ENCODE assay signal across 31 cellular contexts in the genomic region with DNA sequence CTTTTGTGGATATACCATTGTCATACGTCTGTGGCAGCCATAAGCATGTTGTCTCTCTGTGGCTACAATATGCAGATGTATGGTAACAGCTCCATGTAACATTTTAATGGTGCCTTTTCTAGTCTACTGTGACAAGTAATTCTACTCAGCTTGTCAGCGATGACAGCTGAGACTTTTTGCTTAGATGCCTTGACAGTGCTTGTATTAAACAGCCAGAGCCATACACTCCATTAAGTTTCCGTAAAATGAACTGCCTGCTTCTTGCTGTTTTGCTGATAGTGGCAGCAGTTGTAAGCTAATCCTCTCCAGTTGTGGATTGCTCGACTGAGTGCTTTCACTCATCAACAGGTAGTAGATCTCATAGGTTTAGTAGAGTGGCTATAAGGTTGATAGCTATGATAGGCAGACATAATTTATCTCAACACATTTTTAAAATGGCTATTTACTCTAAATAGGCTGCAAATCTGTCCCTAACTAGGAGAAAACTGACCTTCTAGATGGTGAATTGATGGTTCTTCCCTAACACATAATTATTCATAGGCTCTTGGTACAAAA.
"Had no signal": no experiment of that assay in that cellular context is flagged by ENCODE, and none has a peak within 500 bp of the region (broad histone marks: within the 10 kb centered on the region; RNA-seq: fewer than 3 reads in every experiment).

No MANE protein-coding gene starts in this region.

- H3K4me1 ChIP-seq: esophagus muscularis mucosa, foreskin keratinocyte, gastrocnemius medialis, heart left ventricle had no signal

- H3K36me3 ChIP-seq: brain microvascular endothelial cell, esophagus muscularis mucosa, gastrocnemius medialis, heart left ventricle had no signal

- H3K27ac Mint-ChIP-seq: activated CD4-positive, alpha-beta memory T cell treated with anti-CD3 and anti-CD28 coated beads for 36 hours; activated CD4-positive, alpha-beta T cell treated with anti-CD3 and anti-CD28 coated beads for 36 hours; activated CD4-positive, alpha-beta T cell treated with anti-CD3 and anti-CD28 coated beads, Interleukin-2, amount 10 ng/mL, durations not matched to agents 24 days and 14 days; activated CD8-positive, alpha-beta memory T cell treated with anti-CD3 and anti-CD28 coated beads, Interleukin-2, amount 10 ng/mL, durations not matched to agents 7 days and 5 days; activated CD8-positive, alpha-beta T cell treated with anti-CD3 and anti-CD28 coated beads, Interleukin-2, amount 10 ng/mL, durations not matched to agents 7 days and 5 days; activated naive CD4-positive, alpha-beta T cell treated with anti-CD3 and anti-CD28 coated beads, Interleukin-2, amount 10 ng/mL, durations not matched to agents 7 days and 5 days; activated naive CD4-positive, alpha-beta T cell treated with anti-CD3 and anti-CD28 coated beads, Interleukin-2, amount 50 U/mL, for 72 hours; activated T-cell treated with anti-CD3 and anti-CD28 coated beads, Interleukin-2, amount 50 U/mL, for 72 hours; effector memory CD8-positive, alpha-beta T cell had no signal

- H3K27me3 ChIP-seq: brain microvascular endothelial cell, esophagus muscularis mucosa, foreskin keratinocyte, gastrocnemius medialis, heart left ventricle had no signal

- H3K27ac ChIP-seq: brain microvascular endothelial cell, esophagus muscularis mucosa, foreskin keratinocyte, gastrocnemius medialis, heart left ventricle had no signal

- H3K4me1 Mint-ChIP-seq: activated CD4-positive, alpha-beta T cell treated with anti-CD3 and anti-CD28 coated beads for 36 hours; activated CD4-positive, alpha-beta T cell treated with anti-CD3 and anti-CD28 coated beads, Interleukin-2, amount 10 ng/mL, durations not matched to agents 24 days and 14 days; activated CD8-positive, alpha-beta memory T cell treated with anti-CD3 and anti-CD28 coated beads, Interleukin-2, amount 10 ng/mL, durations not matched to agents 7 days and 5 days; activated naive CD4-positive, alpha-beta T cell treated with anti-CD3 and anti-CD28 coated beads, Interleukin-2, amount 10 ng/mL, durations not matched to agents 7 days and 5 days had no signal

- DNase-seq: activated CD4-positive, alpha-beta memory T cell treated with anti-CD3 and anti-CD28 coated beads for 36 hours; activated CD4-positive, alpha-beta T cell treated with anti-CD3 and anti-CD28 coated beads for 36 hours; activated CD4-positive, alpha-beta T cell treated with anti-CD3 and anti-CD28 coated beads, Interleukin-2, amount 10 ng/mL, durations not matched to agents 24 days and 14 days; activated CD4-positive, CD25-positive, alpha-beta regulatory T cell; activated CD4-positive, CD25-positive, alpha-beta regulatory T cell treated with anti-CD3 and anti-CD28 coated beads, Interleukin-2, amount 50 U/mL, for 72 hours; activated CD8-positive, alpha-beta memory T cell treated with anti-CD3 and anti-CD28 coated beads, Interleukin-2, amount 10 ng/mL, durations not matched to agents 7 days and 5 days; activated CD8-positive, alpha-beta memory T cell treated with anti-CD3 and anti-CD28 coated beads, Interleukin-2, amount 50 U/mL, for 4 hours; activated CD8-positive, alpha-beta T cell treated with anti-CD3 and anti-CD28 coated beads, Interleukin-2, amount 10 ng/mL, durations not matched to agents 7 days and 5 days; activated gamma-delta T cell; activated naive CD4-positive, alpha-beta T cell; activated naive CD4-positive, alpha-beta T cell treated with anti-CD3 and anti-CD28 coated beads, Interleukin-2, amount 10 ng/mL, durations not matched to agents 7 days and 5 days; activated T-cell treated with anti-CD3 and anti-CD28 coated beads, Interleukin-2, amount 50 U/mL, for 1 hour; activated T-cell treated with anti-CD3 and anti-CD28 coated beads, Interleukin-2, amount 50 U/mL, for 72 hours; amniotic stem cell; anterior cingulate cortex; brain microvascular endothelial cell; cortex of kidney; dermis blood vessel endothelial cell; effector CD4-positive, alpha-beta T cell; effector memory CD8-positive, alpha-beta T cell; erythroblast; foreskin keratinocyte; gastrocnemius medialis; glutamatergic neuron; heart left ventricle; T-helper 2 cell had no signal

- H3K4me3 ChIP-seq: esophagus muscularis mucosa, gastrocnemius medialis, heart left ventricle had no signal

- H3K9me3 ChIP-seq: esophagus muscularis mucosa, gastrocnemius medialis had no signal

- H3K27me3 Mint-ChIP-seq: activated CD4-positive, alpha-beta memory T cell treated with anti-CD3 and anti-CD28 coated beads for 36 hours; activated CD4-positive, alpha-beta T cell treated with anti-CD3 and anti-CD28 coated beads for 36 hours; activated CD4-positive, alpha-beta T cell treated with anti-CD3 and anti-CD28 coated beads, Interleukin-2, amount 10 ng/mL, durations not matched to agents 24 days and 14 days; activated CD8-positive, alpha-beta memory T cell treated with anti-CD3 and anti-CD28 coated beads, Interleukin-2, amount 10 ng/mL, durations not matched to agents 7 days and 5 days; activated naive CD4-positive, alpha-beta T cell treated with anti-CD3 and anti-CD28 coated beads, Interleukin-2, amount 10 ng/mL, durations not matched to agents 7 days and 5 days; effector memory CD8-positive, alpha-beta T cell had no signal

- H3K9me3 Mint-ChIP-seq: activated CD4-positive, alpha-beta T cell treated with anti-CD3 and anti-CD28 coated beads, Interleukin-2, amount 10 ng/mL, durations not matched to agents 24 days and 14 days had no signal

- H3K36me3 Mint-ChIP-seq: activated CD4-positive, alpha-beta memory T cell treated with anti-CD3 and anti-CD28 coated beads for 36 hours; activated CD8-positive, alpha-beta memory T cell treated with anti-CD3 and anti-CD28 coated beads, Interleukin-2, amount 10 ng/mL, durations not matched to agents 7 days and 5 days; activated naive CD4-positive, alpha-beta T cell treated with anti-CD3 and anti-CD28 coated beads, Interleukin-2, amount 10 ng/mL, durations not matched to agents 7 days and 5 days; activated naive CD4-positive, alpha-beta T cell treated with anti-CD3 and anti-CD28 coated beads, Interleukin-2, amount 50 U/mL, for 72 hours had no signal

- FAIRE-seq: astrocyte, bronchial epithelial cell, colon had no signal

- ATAC-seq: activated CD4-positive, alpha-beta T cell treated with anti-CD3 and anti-CD28 coated beads for 36 hours; activated CD8-positive, alpha-beta memory T cell treated with anti-CD3 and anti-CD28 coated beads, Interleukin-2, amount 10 ng/mL, durations not matched to agents 7 days and 5 days; activated CD8-positive, alpha-beta T cell treated with anti-CD3 and anti-CD28 coated beads, Interleukin-2, amount 10 ng/mL, durations not matched to agents 7 days and 5 days; activated naive CD4-positive, alpha-beta T cell treated with anti-CD3 and anti-CD28 coated beads, Interleukin-2, amount 50 U/mL, for 72 hours; activated T-cell treated with anti-CD3 and anti-CD28 coated beads, Interleukin-2, amount 50 U/mL, for 72 hours; effector memory CD8-positive, alpha-beta T cell; foreskin keratinocyte; gastrocnemius medialis; heart left ventricle had no signal

- H3K4me3 Mint-ChIP-seq: activated CD4-positive, alpha-beta memory T cell treated with anti-CD3 and anti-CD28 coated beads for 36 hours; activated CD4-positive, alpha-beta T cell treated with anti-CD3 and anti-CD28 coated beads for 36 hours; activated CD4-positive, alpha-beta T cell treated with anti-CD3 and anti-CD28 coated beads, Interleukin-2, amount 10 ng/mL, durations not matched to agents 24 days and 14 days; activated CD8-positive, alpha-beta memory T cell treated with anti-CD3 and anti-CD28 coated beads, Interleukin-2, amount 10 ng/mL, durations not matched to agents 7 days and 5 days; activated CD8-positive, alpha-beta T cell treated with anti-CD3 and anti-CD28 coated beads, Interleukin-2, amount 10 ng/mL, durations not matched to agents 7 days and 5 days; activated naive CD4-positive, alpha-beta T cell treated with anti-CD3 and anti-CD28 coated beads, Interleukin-2, amount 10 ng/mL, durations not matched to agents 7 days and 5 days; activated T-cell treated with anti-CD3 and anti-CD28 coated beads, Interleukin-2, amount 50 U/mL, for 72 hours; effector memory CD8-positive, alpha-beta T cell had no signal
